15 cellular contexts compared by ENCODE assay signal in genomic region chr2:229409751-229410181, GRCh38.
DNase-seq lines count a peak whose midpoint lies in the region; ATAC-seq and TF ChIP-seq lines count a peak whose summit lies in the region.
"Had no signal": no experiment of that assay in that cellular context is flagged by ENCODE, and none has a peak within 500 bp of the region (broad histone marks: within the 10 kb centered on the region; RNA-seq: fewer than 3 reads in every experiment).

No MANE protein-coding gene starts in this region.

- peak; percentile 57 for DNase-seq in GM23338 (ENCODE audit: low spot score)
- DNase-seq in RWPE2 (ENCODE audit: low spot score), result no peak
- no peak for DNase-seq in glutamatergic neuron
- no peak for DNase-seq in COLO829 (ENCODE audit: low spot score)
- no peak for DNase-seq in medulla oblongata (ENCODE audit: extremely low spot score)
- DNase-seq in NCI-H1105 (lab: John Stamatoyannopoulos, UW), result no peak
- DNase-seq: activated CD4-positive, alpha-beta T cell treated with anti-CD3 and anti-CD28 coated beads for 36 hours; activated T-cell treated with anti-CD3 and anti-CD28 coated beads, Interleukin-2, amount 50 U/mL, for 1 hour; adrenal gland; CD8-positive, alpha-beta memory T cell; NCI-H2107; T-helper 1 cell had no signal

- no peaks in the 10 kb centered on the region for H3K36me3 ChIP-seq in GM23338 (ENCODE audit: insufficient read depth)
- H3K36me3 ChIP-seq in RWPE2 (ENCODE audit: low read depth), result no peaks in the 10 kb centered on the region
- no peaks in the 10 kb centered on the region for H3K36me3 ChIP-seq in subcutaneous abdominal adipose tissue (ENCODE audit: control insufficient read depth in 5 of 5, insufficient read depth in 5 of 5, low read length in 5 of 5)
- H3K36me3 ChIP-seq: adrenal gland had no signal

- H2AFZ ChIP-seq in GM23338, result 0 out of 2 replicates have a peak overlapping the region, but pooled peaks have one; percentile 4

- ATAC-seq in GM23338, result no peak
- no peak for ATAC-seq in RWPE2 (ENCODE audit: low read depth)
- ATAC-seq in GM21529 (IDR thresholded peaks at IDR 0.05; ENCODE audit: unreplicated experiment), result no peak
- ATAC-seq: activated CD4-positive, alpha-beta T cell treated with anti-CD3 and anti-CD28 coated beads for 36 hours had no signal

- H3K4me3 ChIP-seq in GM23338, result no peak overlapping the region; the same call in 1 of the 2 replicates
- H3K4me3 ChIP-seq in RWPE2 (ENCODE audit: severe bottlenecking), result no peak overlapping the region
- H3K4me3 ChIP-seq in subcutaneous abdominal adipose tissue (ENCODE audit: low read depth in 1 of 5, low read length in 5 of 5), result no peak overlapping the region
- H3K4me3 ChIP-seq: adrenal gland had no signal

- H3K36me3 Mint-ChIP-seq in GM23338 (ENCODE audit: low read depth) (no peaks in the 10 kb centered on the region), glutamatergic neuron (ENCODE audit: unreplicated experiment) (peaks cover 5% of the 10 kb centered on the region)
- H3K36me3 Mint-ChIP-seq: CD8-positive, alpha-beta memory T cell; memory B cell had no signal

- peaks cover 25% of the 10 kb centered on the region for H3K4me1 Mint-ChIP-seq in GM23338
- H3K4me1 Mint-ChIP-seq in glutamatergic neuron (ENCODE audit: low read depth, unreplicated experiment), result peaks cover 31% of the 10 kb centered on the region
- H3K4me1 Mint-ChIP-seq: activated CD4-positive, alpha-beta T cell treated with anti-CD3 and anti-CD28 coated beads for 36 hours; CD8-positive, alpha-beta memory T cell; memory B cell had no signal

- peak overlapping the region; percentile 27 for H3K4me2 ChIP-seq in GM23338

- H3K9me3 ChIP-seq in RWPE2 (ENCODE audit: severe bottlenecking), result no peaks in the 10 kb centered on the region
- H3K9me3 ChIP-seq in subcutaneous abdominal adipose tissue (ENCODE audit: control insufficient read depth in 5 of 5, low read length in 5 of 5), result peaks cover 0 to 3% (median 0%) of the 10 kb centered on the region in 5 donors
- H3K9me3 ChIP-seq: adrenal gland had no signal

- H3K4me1 ChIP-seq in GM23338 (ENCODE audit: insufficient read depth) (peaks cover 25% of the 10 kb centered on the region), RWPE2 (ENCODE audit: insufficient read depth, poor library complexity, severe bottlenecking) (peaks cover 31% of the 10 kb centered on the region), subcutaneous abdominal adipose tissue (ENCODE audit: control insufficient read depth in 5 of 5, insufficient read depth in 5 of 5, low read length in 5 of 5) (peaks cover 2 to 24% (median 19%) of the 10 kb centered on the region in 5 donors)

- H3K4me3 Mint-ChIP-seq in GM23338 (no peak overlapping the region), glutamatergic neuron (ENCODE audit: unreplicated experiment) (peak overlapping the region; percentile 19)
- H3K4me3 Mint-ChIP-seq: activated CD4-positive, alpha-beta T cell treated with anti-CD3 and anti-CD28 coated beads for 36 hours; CD8-positive, alpha-beta memory T cell; memory B cell had no signal

- H4K20me1 ChIP-seq in GM23338 (replicated peaks; ENCODE audit: insufficient read depth), result no peaks in the 10 kb centered on the region

- TF ChIP-seq CTCF in GM23338 (conservative IDR thresholded peaks at IDR 0.05; ENCODE audit: low read depth in 2 of 2) (no peak), RWPE2 (IDR thresholded peaks at IDR 0.05; ENCODE audit: poor library complexity, severe bottlenecking) (no peak), glutamatergic neuron (IDR thresholded peaks at IDR 0.05; ENCODE audit: partially characterized antibody, unreplicated experiment) (no peak)

- H3K27ac Mint-ChIP-seq in GM23338, result 0 out of 2 replicates have a peak overlapping the region, but pooled peaks have one; percentile 0
- H3K27ac Mint-ChIP-seq in glutamatergic neuron (ENCODE audit: unreplicated experiment), result peak overlapping the region; percentile 24
- H3K27ac Mint-ChIP-seq: activated CD4-positive, alpha-beta T cell treated with anti-CD3 and anti-CD28 coated beads for 36 hours; CD8-positive, alpha-beta memory T cell; memory B cell had no signal

- no peaks in the 10 kb centered on the region for H3F3A ChIP-seq in GM23338 (replicated peaks; ENCODE audit: low read depth)

- H3K79me2 ChIP-seq in GM23338 (replicated peaks; ENCODE audit: insufficient read depth), result no peaks in the 10 kb centered on the region

- peaks cover 7% of the 10 kb centered on the region for H3K27me3 Mint-ChIP-seq in GM23338 (ENCODE audit: insufficient read depth, low read depth, poor library complexity)
- H3K27me3 Mint-ChIP-seq in glutamatergic neuron (ENCODE audit: unreplicated experiment), result peaks cover 3% of the 10 kb centered on the region
- H3K27me3 Mint-ChIP-seq: activated CD4-positive, alpha-beta T cell treated with anti-CD3 and anti-CD28 coated beads for 36 hours; memory B cell had no signal

- H3K9me2 ChIP-seq in GM23338 (ENCODE audit: insufficient read depth), result peaks cover 5% of the 10 kb centered on the region; the same call in 1 of the 2 replicates

- no peak overlapping the region for H3K9ac ChIP-seq in subcutaneous abdominal adipose tissue (ENCODE audit: low read length in 5 of 5)

- H3K27me3 ChIP-seq in GM23338 (ENCODE audit: insufficient read depth) (no peaks in the 10 kb centered on the region), RWPE2 (ENCODE audit: insufficient read depth, poor library complexity, severe bottlenecking) (no peaks in the 10 kb centered on the region), subcutaneous abdominal adipose tissue (ENCODE audit: control insufficient read depth in 5 of 5, insufficient read depth in 4 of 5, low read length in 5 of 5) (peaks cover 0 to 3% (median 0%) of the 10 kb centered on the region in 5 donors)
- H3K27me3 ChIP-seq: adrenal gland had no signal

- H3K27ac ChIP-seq in GM23338 (ENCODE audit: low read depth), result no peak overlapping the region
- peak overlapping the region; percentile 97 for H3K27ac ChIP-seq in RWPE2 (ENCODE audit: poor library complexity, severe bottlenecking)
- peak overlapping the region; percentile 72 for H3K27ac ChIP-seq in subcutaneous abdominal adipose tissue (ENCODE audit: low read depth, low read length)

- H3K9me3 Mint-ChIP-seq in GM23338 (peaks cover 6% of the 10 kb centered on the region; the same call in 1 of the 3 replicates), glutamatergic neuron (ENCODE audit: unreplicated experiment) (no peaks in the 10 kb centered on the region)
- H3K9me3 Mint-ChIP-seq: CD8-positive, alpha-beta memory T cell; memory B cell had no signal

TF ChIP-seq in GM23338, 12 proteins besides CTCF, POLR2A, EP300 and RAD21 (continues in another document):
- TF ChIP-seq EZH2phosphoT487 (IDR thresholded peaks at IDR 0.05; ENCODE audit: unreplicated experiment), result no peak
- TF ChIP-seq ZNF462 (CRISPR knock-in tag; IDR thresholded peaks at IDR 0.05), result no peak
- no peak for TF ChIP-seq ZNF114 (CRISPR knock-in tag; IDR thresholded peaks at IDR 0.05)
